22 cellular contexts compared by ENCODE assay signal in genomic region chr9:110842169-110842568, GRCh38.
A peak's percentile ranks its signal among the peaks of the same experiment; 100 is the strongest.
DNase-seq lines count a peak whose midpoint lies in the region; ATAC-seq, FAIRE-seq and TF ChIP-seq lines count a peak whose summit lies in the region.
"Had no signal": no experiment of that assay in that cellular context is flagged by ENCODE, and none has a peak within 500 bp of the region (broad histone marks: within the 10 kb centered on the region; RNA-seq: fewer than 3 reads in every experiment).

No MANE protein-coding gene starts in this region.

- FAIRE-seq in bronchial epithelial cell (lab: Jason Lieb, UNC) = no peak
- FAIRE-seq: endothelial cell of umbilical vein, GM12878, kidney had no signal

- H3K9me3 Mint-ChIP-seq in CD8-positive, alpha-beta T cell = no peaks in the 10 kb centered on the region

- peak; percentile 38 for ATAC-seq in left colon
- ATAC-seq in HG02870 (IDR thresholded peaks at IDR 0.05; ENCODE audit: unreplicated experiment) = no peak
- ATAC-seq in CD8-positive, alpha-beta T cell = no peak
- ATAC-seq: gastroesophageal sphincter, GM12878, Panc1 had no signal

- H3K36me3 Mint-ChIP-seq in CD8-positive, alpha-beta T cell = no peaks in the 10 kb centered on the region

- no peaks in the 10 kb centered on the region for H3K27me3 Mint-ChIP-seq in CD8-positive, alpha-beta T cell (ENCODE audit: low read depth)

- no peak overlapping the region for H3K4me3 Mint-ChIP-seq in CD8-positive, alpha-beta T cell

- no peak overlapping the region for H3K27ac Mint-ChIP-seq in CD8-positive, alpha-beta T cell

- TF ChIP-seq CTCF in LNCaP clone FGC (IDR thresholded peaks at IDR 0.05; ENCODE audit: control insufficient read depth, extremely low read depth, insufficient read depth) (peak; percentile 48), bronchial epithelial cell (IDR thresholded peaks at IDR 0.05; ENCODE audit: insufficient read depth, low read length, severe bottlenecking) (no peak)
- no peak for TF ChIP-seq CTCF in CD8-positive, alpha-beta T cell (IDR thresholded peaks at IDR 0.05)

- no peaks in the 10 kb centered on the region for H3K27me3 ChIP-seq in bronchial epithelial cell (ENCODE audit: control insufficient read depth, insufficient read depth, low read length)
- no peaks in the 10 kb centered on the region for H3K27me3 ChIP-seq in CD8-positive, alpha-beta T cell (ENCODE audit: insufficient read depth, low read length)
- H3K27me3 ChIP-seq: gastroesophageal sphincter, MG63, neutrophil, right lobe of liver had no signal

- intact Hi-C loops in left colon (cut with DNase I, micrococcal nuclease) = no loop called here
- intact Hi-C loops in CD8-positive, alpha-beta T cell (cut with DNase I, micrococcal nuclease) = no loop called here

- H3K4me1 Mint-ChIP-seq in CD8-positive, alpha-beta T cell (ENCODE audit: low read depth) = no peaks in the 10 kb centered on the region

- POLR2A ChIA-PET in CD8-positive, alpha-beta T cell (lab: Charles Lee) = no interaction called here

- H3K4me3 ChIP-seq in LNCaP clone FGC (ENCODE audit: low read depth, low read length) (no peak overlapping the region), bronchial epithelial cell (ENCODE audit: low read depth, low read length) (no peak overlapping the region)
- H3K4me3 ChIP-seq in CD8-positive, alpha-beta T cell (ENCODE audit: low read depth, low read length) = no peak overlapping the region
- H3K4me3 ChIP-seq: gastroesophageal sphincter, GM12878, GM23248, MG63, right lobe of liver had no signal

- DNase-seq in ELR (ENCODE audit: low read depth) = peak; percentile 46
- DNase-seq in LNCaP clone FGC (ENCODE audit: low read depth) = no peak
- peak; percentile 63 for DNase-seq in bronchial epithelial cell (ENCODE audit: low read depth)
- DNase-seq in left colon = no peak
- no peak for DNase-seq in activated CD4-positive, alpha-beta T cell treated with anti-CD3 and anti-CD28 coated beads for 48 hours
- no peak for DNase-seq in CD8-positive, alpha-beta T cell
- DNase-seq in AG20443 (ENCODE audit: low spot score) = no peak
- DNase-seq: activated T-cell treated with anti-CD3 and anti-CD28 coated beads, Interleukin-2, amount 50 U/mL, for 48 hours; cerebellar nuclear complex; GM23248; kidney; NCI-H1694 treated with DMSO at 0.1 percent for 48 hours; NCI-H510A; right lobe of liver; SK-N-SH had no signal

- no peaks in the 10 kb centered on the region for H3K36me3 ChIP-seq in bronchial epithelial cell (ENCODE audit: control insufficient read depth, insufficient read depth, low read length)
- H3K36me3 ChIP-seq in CD8-positive, alpha-beta T cell (ENCODE audit: insufficient read depth, low read length) = no peaks in the 10 kb centered on the region
- H3K36me3 ChIP-seq: gastroesophageal sphincter, neutrophil, right lobe of liver had no signal

- CTCF ChIA-PET in CD8-positive, alpha-beta T cell (lab: Charles Lee) = no interaction called here

- no peaks in the 10 kb centered on the region for H3K9me3 ChIP-seq in CD8-positive, alpha-beta T cell (ENCODE audit: low read length)
- H3K9me3 ChIP-seq: gastroesophageal sphincter, MG63, neutrophil, right lobe of liver, SK-N-SH had no signal

- no peak overlapping the region for H3K27ac ChIP-seq in CD8-positive, alpha-beta T cell (ENCODE audit: low read depth, low read length)
- H3K27ac ChIP-seq: gastroesophageal sphincter, GM23248, neutrophil, right lobe of liver had no signal

- H3K4me1 ChIP-seq in CD8-positive, alpha-beta T cell (ENCODE audit: insufficient read depth, low read length) = no peaks in the 10 kb centered on the region
- H3K4me1 ChIP-seq: right lobe of liver had no signal

Comparison
In these comparisons a context has a peak if more than half of its experiments do, and no peak if none do; other contexts are left out.
1. DNase-seq: peak in ELR (single experiment) and bronchial epithelial cell (single experiment); none in LNCaP clone FGC (single experiment), left colon (0 of 2), activated CD4-positive, alpha-beta T cell treated with anti-CD3 and anti-CD28 coated beads for 48 hours (single experiment), CD8-positive, alpha-beta T cell (0 of 7) and AG20443 (single experiment).